1 cellular context compared by ENCODE assay signal in genomic region chr17:45098869-45099616, GRCh38.
A peak's percentile ranks its signal among the peaks of the same experiment; 100 is the strongest.
TF ChIP-seq lines count a peak whose summit lies in the region.

No MANE protein-coding gene starts in this region.

TF ChIP-seq in SK-N-SH, 30 proteins besides CTCF, POLR2A, EP300 and RAD21 (continued from another document):
- TF ChIP-seq SMC3 (IDR thresholded peaks at IDR 0.05; ENCODE audit: low read depth, low read length) (peak; percentile 80), TCF12 (IDR thresholded peaks at IDR 0.05) (no peak), GATA2 (CRISPR knock-in tag; IDR thresholded peaks at IDR 0.05) (no peak)
